In the genomic region with DNA sequence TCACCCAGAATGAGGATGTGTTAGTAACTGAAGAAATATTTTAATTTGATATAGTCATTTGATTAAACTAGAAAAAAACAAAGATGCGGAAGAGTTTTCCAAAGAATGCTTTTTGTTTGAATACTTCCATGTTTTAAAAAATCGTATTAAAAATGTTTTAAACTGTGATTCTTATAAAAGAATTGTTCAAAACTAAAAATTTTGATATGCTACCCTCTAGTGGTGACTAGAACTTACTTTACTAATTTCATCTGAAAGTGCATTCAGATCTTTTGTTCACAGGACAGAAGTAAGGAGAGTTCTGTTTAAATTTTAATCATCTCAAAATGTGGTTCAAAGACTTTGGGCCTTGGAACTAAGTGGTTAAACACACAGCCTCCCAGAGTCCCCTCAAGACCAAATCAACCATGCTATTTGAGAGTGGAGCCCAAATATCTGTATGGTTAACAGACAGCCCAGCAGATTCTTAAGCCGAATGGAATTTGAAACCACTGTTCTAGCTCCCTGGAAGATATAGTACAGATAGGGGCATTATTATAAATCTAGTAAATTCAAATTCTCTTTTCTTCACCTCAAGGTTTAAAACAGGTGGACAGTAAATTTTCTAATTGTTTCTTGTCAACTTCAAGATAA, we compare ENCODE assay signal across 12 cellular contexts. TPM values are rescaled to one million over a fixed set of nuclear protein-coding genes. Genes with fewer than 3 reads are reported as not detected.
A peak's percentile ranks its signal among the peaks of the same experiment; 100 is the strongest.
DNase-seq lines count a peak whose midpoint lies in the region; ATAC-seq, FAIRE-seq and TF ChIP-seq lines count a peak whose summit lies in the region.
"Had no signal": no experiment of that assay in that cellular context is flagged by ENCODE, and none has a peak within 500 bp of the region (broad histone marks: within the 10 kb centered on the region; RNA-seq: fewer than 3 reads in every experiment).

No MANE protein-coding gene starts in this region.

- H3K27me3 ChIP-seq in H9 (ENCODE audit: insufficient read depth, low read length) (no peaks in the 10 kb centered on the region), keratinocyte (ENCODE audit: control insufficient read depth, extremely low read depth, insufficient read depth, low read length) (peaks cover 6% of the 10 kb centered on the region), tibial nerve (no peaks in the 10 kb centered on the region)

- no peaks in the 10 kb centered on the region for H3K9me1 ChIP-seq in keratinocyte (ENCODE audit: control insufficient read depth, extremely low read depth, insufficient read depth, low read length)

- H2BK12ac ChIP-seq in H9 (ENCODE audit: insufficient read length, low read depth, low read length) = no peak overlapping the region

- H3K56ac ChIP-seq in H9 (ENCODE audit: insufficient read length, low read depth, low read length) = no peak overlapping the region

- H3K9ac ChIP-seq in H9 (ENCODE audit: extremely low read depth, insufficient read length, low read length) (no peak overlapping the region), keratinocyte (ENCODE audit: control insufficient read depth, extremely low read depth, insufficient read depth, low read length) (no peak overlapping the region)

- H3K23ac ChIP-seq in H9 (ENCODE audit: insufficient read length, low read depth, low read length) = no peak overlapping the region

- no peak overlapping the region for H3K14ac ChIP-seq in H9 (ENCODE audit: insufficient read depth, low read length)

- no peak overlapping the region for H2BK5ac ChIP-seq in H9 (ENCODE audit: insufficient read length, low read length)

- TF ChIP-seq CTCF in H9 (conservative IDR thresholded peaks at IDR 0.05) (peak; percentile 68), keratinocyte (optimal IDR thresholded peaks at IDR 0.05 in 1 of 3, IDR thresholded peaks at IDR 0.05 in 1 of 3, conservative IDR thresholded peaks at IDR 0.05 in 1 of 3; ENCODE audit: extremely low read depth in 1 of 3, insufficient read depth in 2 of 3, low read length in 3 of 3) (peak in 2 of 3 experiments; percentile 7 to 33), tibial nerve (IDR thresholded peaks at IDR 0.05) (peak in 1 of 5 experiments; percentile 21)

- H4K20me1 ChIP-seq in H9 (ENCODE audit: control insufficient read depth, insufficient read depth, insufficient read length) = no peaks in the 10 kb centered on the region
- no peaks in the 10 kb centered on the region for H4K20me1 ChIP-seq in keratinocyte (ENCODE audit: control insufficient read depth, extremely low read depth, insufficient read depth, low read length)

- no peak overlapping the region for H2AK5ac ChIP-seq in H9 (ENCODE audit: insufficient read length, low read length)

- H3K4me2 ChIP-seq in H9 (ENCODE audit: insufficient read depth, insufficient read length, low read length) (no peak overlapping the region), keratinocyte (ENCODE audit: control insufficient read depth, extremely low read depth, insufficient read depth, low read depth, low read length) (no peak overlapping the region)

- TF ChIP-seq POLR2A in tibial nerve (IDR thresholded peaks at IDR 0.05) = no peak

- no peak for FAIRE-seq in keratinocyte (lab: Jason Lieb, UNC)
- FAIRE-seq: GM12891, K562 had no signal

- DNase-seq in AG20443 (ENCODE audit: low spot score) = peak; percentile 16
- DNase-seq in H9 = no peak
- peak; percentile 15 for DNase-seq in SW480 (ENCODE audit: low spot score)
- no peak for DNase-seq in keratinocyte (ENCODE audit: low read depth, low spot score)
- DNase-seq in occipital lobe (lab: John Stamatoyannopoulos, UW) = no peak
- no peak for DNase-seq in tibial nerve (ENCODE audit: low spot score in 2 of 2)
- no peak for DNase-seq in stimulated activated CD4-positive, alpha-beta T cell treated with anti-CD3 and anti-CD28 coated beads, Interleukin-12 subunit alpha, Interleukin-12 subunit beta, amount 100 ng/mL, for 4 hours
- DNase-seq: T-helper 17 cell had no signal

- H3K79me1 ChIP-seq in H9 (ENCODE audit: insufficient read depth, low read depth, low read length, poor library complexity, severe bottlenecking) = no peaks in the 10 kb centered on the region

- no peak overlapping the region for H2AFZ ChIP-seq in H9 (ENCODE audit: low read length)
- H2AFZ ChIP-seq in keratinocyte (ENCODE audit: control insufficient read depth, low read length) = no peak overlapping the region

- no peak overlapping the region for H3K27ac Mint-ChIP-seq in H9
- H3K27ac Mint-ChIP-seq: T-helper 17 cell had no signal

- no peak overlapping the region for H2BK120ac ChIP-seq in H9 (ENCODE audit: low read depth, low read length, poor library complexity, severe bottlenecking)

- H3T11ph ChIP-seq in H9 (ENCODE audit: low read length) = no peak overlapping the region

- H3K36me3 ChIP-seq in keratinocyte (ENCODE audit: control insufficient read depth in 2 of 2, extremely low read depth in 1 of 2, insufficient read depth in 2 of 2, low read length in 2 of 2) = no peaks in the 10 kb centered on the region
- no peaks in the 10 kb centered on the region for H3K36me3 ChIP-seq in tibial nerve

- H3K36me3 Mint-ChIP-seq in H9 (ENCODE audit: insufficient read depth in 1 of 3, low read depth in 3 of 3) = no peaks in the 10 kb centered on the region; a peak in 1 of 7 replicates

- no peaks in the 10 kb centered on the region for H3K27me3 Mint-ChIP-seq in H9 (ENCODE audit: low read depth)
- H3K27me3 Mint-ChIP-seq: T-helper 17 cell had no signal

- no peak overlapping the region for H4K8ac ChIP-seq in H9 (replicated peaks; ENCODE audit: insufficient read length, low read depth, low read length)

- H2BK15ac ChIP-seq in H9 (ENCODE audit: low read depth, low read length) = no peak overlapping the region

- no peak overlapping the region for H4K91ac ChIP-seq in H9 (ENCODE audit: insufficient read length, low read depth, low read length)

- peaks cover 0 to 3% of the 10 kb centered on the region in 2 experiments; a peak in 2 of 5 replicates for H3K9me3 Mint-ChIP-seq in H9

- WGBS in H9 (ENCODE audit: extremely low coverage, insufficient read length, low lambda C conversion rate) = no CpG with 5 or more reads among the region's 3 CpGs
- WGBS in tibial nerve, 2 donors = 60 to 64% methylated on average over 3 of the region's 3 CpGs

- H3K18ac ChIP-seq in H9 (ENCODE audit: insufficient read length, low read depth, low read length) = no peak overlapping the region

- H3K4me1 Mint-ChIP-seq in H9 = peaks cover 11% of the 10 kb centered on the region in 2 experiments
- H3K4me1 Mint-ChIP-seq: T-helper 17 cell had no signal

- H3K4me3 ChIP-seq in keratinocyte (ENCODE audit: control insufficient read depth in 2 of 3, extremely low read depth in 1 of 3, insufficient read depth in 2 of 3, low read depth in 1 of 3, low read length in 3 of 3) (no peak overlapping the region), tibial nerve (no peak overlapping the region)
- H3K4me3 ChIP-seq: K562 had no signal

- no peak for ATAC-seq in HG03139 (IDR thresholded peaks at IDR 0.05; ENCODE audit: unreplicated experiment)
- ATAC-seq: K562, T-helper 17 cell had no signal

- no peaks in the 10 kb centered on the region for H3K79me2 ChIP-seq in H9 (ENCODE audit: insufficient read depth, low read length)
- no peaks in the 10 kb centered on the region for H3K79me2 ChIP-seq in keratinocyte (ENCODE audit: control insufficient read depth, insufficient read depth, low read length)

- no peak overlapping the region for H3K4me3 Mint-ChIP-seq in H9
- H3K4me3 Mint-ChIP-seq: T-helper 17 cell had no signal

- H3K4ac ChIP-seq in H9 (ENCODE audit: low read depth, low read length) = no peak overlapping the region

- H3K27ac ChIP-seq in H9 (ENCODE audit: insufficient read length, low read depth, low read length) (no peak overlapping the region), keratinocyte (ENCODE audit: control insufficient read depth, insufficient read depth, low read length) (no peak overlapping the region), tibial nerve (no peak overlapping the region)

- no peaks in the 10 kb centered on the region for H3K23me2 ChIP-seq in H9 (ENCODE audit: insufficient read length, low read depth, low read length, poor library complexity, severe bottlenecking)

- H3K4me1 ChIP-seq in H9 (ENCODE audit: insufficient read depth, low read length) (peaks cover 2% of the 10 kb centered on the region), keratinocyte (ENCODE audit: control insufficient read depth, extremely low read depth, insufficient read depth, low read length) (no peaks in the 10 kb centered on the region), tibial nerve (peaks cover 0 to 6% (median 0%) of the 10 kb centered on the region in 4 donors)

- no peak for TF ChIP-seq EP300 in tibial nerve (IDR thresholded peaks at IDR 0.05)

- no peaks in the 10 kb centered on the region for H3K9me3 ChIP-seq in H9 (ENCODE audit: control insufficient read depth, low read depth, low read length)
- H3K9me3 ChIP-seq in keratinocyte (ENCODE audit: control insufficient read depth, low read depth, low read length) = no peaks in the 10 kb centered on the region
- H3K9me3 ChIP-seq in tibial nerve = no peaks in the 10 kb centered on the region

- dilution Hi-C loops in keratinocyte (cut with MboI; ENCODE audit: extremely low pct_ligation_motif_present, low sequenced_read_pairs) = no loop called here

- H4K5ac ChIP-seq in H9 (ENCODE audit: insufficient read length, low read depth, low read length) = no peak overlapping the region

- H2BK20ac ChIP-seq in H9 (ENCODE audit: low read depth, low read length, poor library complexity, severe bottlenecking) = no peak overlapping the region

RNA-seq across cellular contexts. Expression of a gene that starts 45.2 kb away (rescaled TPM):
- total RNA-seq in H9 (2021) (0.17 and 0.64 TPM in 2 replicates), occipital lobe (56.5 TPM), tibial nerve (not detected)
- polyA plus RNA-seq in keratinocyte = not detected in 3 replicates
- not detected for polyA plus RNA-seq in keratinocyte (2011; ENCODE audit: low read depth)
- polyA plus RNA-seq in keratinocyte (2011; cell fraction: cytosol; rRNA removed) = not detected in 2 replicates
- polyA plus RNA-seq in keratinocyte (2011; cell fraction: nucleus; rRNA removed) = not detected in 2 replicates
- polyA plus RNA-seq in keratinocyte (2012; ENCODE audit: low replicate concordance) = not detected in 2 replicates
- 0.45 TPM in 1 of 3 replicates, not detected in the others for polyA minus RNA-seq in keratinocyte
- not detected for polyA minus RNA-seq in keratinocyte (2011; cell fraction: cytosol; rRNA and poly(A)+ RNA removed)
- polyA minus RNA-seq in keratinocyte (2011; cell fraction: nucleus; rRNA and poly(A)+ RNA removed) = not detected in 2 replicates
- total RNA-seq: K562, pulmonary artery endothelial cell, T-helper 17 cell had no signal
- polyA plus RNA-seq: K562 had no signal

Comparison
In these comparisons a context has a peak if more than half of its experiments do, and no peak if none do; other contexts are left out.
1. DNase-seq: peak in AG20443 (single experiment) and SW480 (single experiment); none in H9 (single experiment), keratinocyte (single experiment), occipital lobe (single experiment), tibial nerve (0 of 2) and stimulated activated CD4-positive, alpha-beta T cell treated with anti-CD3 and anti-CD28 coated beads, Interleukin-12 subunit alpha, Interleukin-12 subunit beta, amount 100 ng/mL, for 4 hours (single experiment).
2. RNA of a gene that starts 45.2 kb away (total RNA-seq): 56.5 TPM in occipital lobe (single experiment); 0.17 to 0.64 TPM in H9 and not detected in tibial nerve; every median in the first group is over 10 times any median in the second.